Comparison of ENCODE assay signal across 8 cellular contexts in genomic region chr12:27709932-27710591, GRCh38. TPM values are rescaled to one million over a fixed set of nuclear protein-coding genes. Genes with fewer than 3 reads are reported as not detected.
DNase-seq lines count a peak whose midpoint lies in the region; ATAC-seq and TF ChIP-seq lines count a peak whose summit lies in the region.

No MANE protein-coding gene starts in this region.

- peak overlapping the region; percentile 86 for H3K4me3 ChIP-seq in CD8-positive, alpha-beta T cell (ENCODE audit: low read depth, low read length)
- H3K4me3 ChIP-seq in RWPE2 (ENCODE audit: severe bottlenecking) (peak overlapping the region; percentile 51), endocrine pancreas (ENCODE audit: control insufficient read depth, insufficient read depth, low read length) (peak overlapping the region; percentile 91), mucosa of descending colon (peak overlapping the region; percentile 88)

- ATAC-seq in CD8-positive, alpha-beta T cell, result peak; percentile 33
- peak; percentile 34 for ATAC-seq in GM19438 (IDR thresholded peaks at IDR 0.05; ENCODE audit: low read depth, unreplicated experiment)
- peak; percentile 43 for ATAC-seq in HG03439 (IDR thresholded peaks at IDR 0.05; ENCODE audit: unreplicated experiment)
- ATAC-seq in RWPE2 (ENCODE audit: low read depth), result peak; percentile 57
- peak; percentile 72 for ATAC-seq in mucosa of descending colon

- H3K36me3 Mint-ChIP-seq in CD8-positive, alpha-beta T cell, result peaks cover 29% of the 10 kb centered on the region

- H3K27ac Mint-ChIP-seq in CD8-positive, alpha-beta T cell, result peak overlapping the region; percentile 95

- H3K9me3 Mint-ChIP-seq in CD8-positive, alpha-beta T cell, result no peaks in the 10 kb centered on the region

- H3K27ac ChIP-seq in CD8-positive, alpha-beta T cell (ENCODE audit: low read depth, low read length), result peak overlapping the region; percentile 68
- H3K27ac ChIP-seq in RWPE2 (ENCODE audit: poor library complexity, severe bottlenecking), result peak overlapping the region; percentile 64

- CTCF ChIA-PET in CD8-positive, alpha-beta T cell (lab: Charles Lee), result interaction anchor here (0.6 to 1.1 kb wide), 4 partner anchors 10 to 275 kb away, joined by 3 read pairs; partner anchors contain the start of genes KLHL42 and MANSC4

- peaks cover 6% of the 10 kb centered on the region for H3K27me3 Mint-ChIP-seq in CD8-positive, alpha-beta T cell (ENCODE audit: low read depth)

- intact Hi-C loops in CD8-positive, alpha-beta T cell (cut with DNase I, micrococcal nuclease), result loop anchor here (1.0 to 10.0 kb wide), 15 partner anchors 71 to 1671 kb away; partner anchors contain the start of genes CCDC91 (in 2 of the 2), ITPR2 (in 2 of the 2), KLHL42 (in 2 of the 2) and MANSC4 (in 2 of the 2)
- intact Hi-C loops in mucosa of descending colon (cut with DNase I, micrococcal nuclease), result no loop called here

- TF ChIP-seq CTCF in CD8-positive, alpha-beta T cell (IDR thresholded peaks at IDR 0.05), result no peak
- TF ChIP-seq CTCF in RWPE2 (IDR thresholded peaks at IDR 0.05; ENCODE audit: poor library complexity, severe bottlenecking) (no peak), mucosa of descending colon (IDR thresholded peaks at IDR 0.05) (no peak)

- peaks cover 36% of the 10 kb centered on the region for H3K4me1 Mint-ChIP-seq in CD8-positive, alpha-beta T cell (ENCODE audit: low read depth)

- H3K4me3 Mint-ChIP-seq in CD8-positive, alpha-beta T cell, result peak overlapping the region; percentile 96

- H3K27me3 ChIP-seq in CD8-positive, alpha-beta T cell (ENCODE audit: insufficient read depth, low read length), result no peaks in the 10 kb centered on the region
- no peaks in the 10 kb centered on the region for H3K27me3 ChIP-seq in RWPE2 (ENCODE audit: insufficient read depth, poor library complexity, severe bottlenecking)
- H3K27me3 ChIP-seq in endocrine pancreas (ENCODE audit: control insufficient read depth, insufficient read depth, low read length), result no peaks in the 10 kb centered on the region

- no peak for DNase-seq in CD8-positive, alpha-beta T cell
- DNase-seq in RWPE2 (ENCODE audit: low spot score), result no peak
- peak; percentile 51 to 56 (median 54) for DNase-seq in mucosa of descending colon
- no peak for DNase-seq in stimulated activated CD4-positive, alpha-beta T cell treated with anti-CD3 and anti-CD28 coated beads, Interleukin-15, amount 100 ng/mL, for 24 hours
- no peak for DNase-seq in retina

- no peaks in the 10 kb centered on the region for H3K36me3 ChIP-seq in CD8-positive, alpha-beta T cell (ENCODE audit: insufficient read depth, low read length)
- H3K36me3 ChIP-seq in RWPE2 (ENCODE audit: low read depth), result no peaks in the 10 kb centered on the region
- H3K36me3 ChIP-seq in endocrine pancreas (ENCODE audit: control insufficient read depth, insufficient read depth, low read length), result no peaks in the 10 kb centered on the region
- H3K36me3 ChIP-seq in mucosa of descending colon (ENCODE audit: low read depth), result no peaks in the 10 kb centered on the region

- POLR2A ChIA-PET in CD8-positive, alpha-beta T cell (lab: Charles Lee), result interaction anchor here (1.0 to 1.3 kb wide), 3 partner anchors 70 to 280 kb away, joined by 3 to 5 read pairs (median 3); partner anchors contain the start of genes KLHL42 and MANSC4

- no peaks in the 10 kb centered on the region for H3K9me3 ChIP-seq in CD8-positive, alpha-beta T cell (ENCODE audit: low read length)
- H3K9me3 ChIP-seq in RWPE2 (ENCODE audit: severe bottlenecking) (no peaks in the 10 kb centered on the region), endocrine pancreas (ENCODE audit: control insufficient read depth, low read length) (no peaks in the 10 kb centered on the region), mucosa of descending colon (no peaks in the 10 kb centered on the region)

- H3K9ac ChIP-seq in endocrine pancreas (ENCODE audit: control insufficient read depth, insufficient read depth, low read length), result peak overlapping the region; percentile 91

- peaks cover 11% of the 10 kb centered on the region for H3K4me1 ChIP-seq in CD8-positive, alpha-beta T cell (ENCODE audit: insufficient read depth, low read length)
- H3K4me1 ChIP-seq in RWPE2 (ENCODE audit: insufficient read depth, poor library complexity, severe bottlenecking) (no peaks in the 10 kb centered on the region), endocrine pancreas (ENCODE audit: control insufficient read depth, insufficient read depth, low read length) (no peaks in the 10 kb centered on the region), mucosa of descending colon (ENCODE audit: low read depth) (no peaks in the 10 kb centered on the region)

RNA-seq across cellular contexts. Expression of gene MRPS35, which starts 0.6 kb away (rescaled TPM):
- 10 to 100 TPM; 30.0 to 30.8 TPM for total RNA-seq in CD8-positive, alpha-beta T cell
- 10 to 100 TPM; 50.2 to 72.6 (median 67.3) TPM for total RNA-seq in mucosa of descending colon

RNA-seq across cellular contexts. Expression of gene REP15, which starts 13.8 kb away (rescaled TPM):
- not detected for total RNA-seq in CD8-positive, alpha-beta T cell
- total RNA-seq in mucosa of descending colon, result 10 to 100 TPM; 14.3 to 51.4 (median 51.1) TPM

Comparison
In these comparisons a context has a peak if more than half of its experiments do, and no peak if none do; other contexts are left out.
1. DNase-seq: peak in mucosa of descending colon (3 of 3); none in CD8-positive, alpha-beta T cell (0 of 7), RWPE2 (single experiment), stimulated activated CD4-positive, alpha-beta T cell treated with anti-CD3 and anti-CD28 coated beads, Interleukin-15, amount 100 ng/mL, for 24 hours (single experiment) and retina (single experiment).
2. RNA of gene REP15, which starts 13.8 kb away (total RNA-seq): 14.3 to 51.4 TPM in mucosa of descending colon; not detected in CD8-positive, alpha-beta T cell; every median in the first group is over 10 times any median in the second.
3. intact Hi-C loops: an anchor here in CD8-positive, alpha-beta T cell (1.0 to 10.0 kb wide); none called in mucosa of descending colon.
4. Peak in every context shown above with its lines, with median percentiles within 50 percentile points of each other: ATAC-seq and H3K4me3 ChIP-seq.